In the genomic region with DNA sequence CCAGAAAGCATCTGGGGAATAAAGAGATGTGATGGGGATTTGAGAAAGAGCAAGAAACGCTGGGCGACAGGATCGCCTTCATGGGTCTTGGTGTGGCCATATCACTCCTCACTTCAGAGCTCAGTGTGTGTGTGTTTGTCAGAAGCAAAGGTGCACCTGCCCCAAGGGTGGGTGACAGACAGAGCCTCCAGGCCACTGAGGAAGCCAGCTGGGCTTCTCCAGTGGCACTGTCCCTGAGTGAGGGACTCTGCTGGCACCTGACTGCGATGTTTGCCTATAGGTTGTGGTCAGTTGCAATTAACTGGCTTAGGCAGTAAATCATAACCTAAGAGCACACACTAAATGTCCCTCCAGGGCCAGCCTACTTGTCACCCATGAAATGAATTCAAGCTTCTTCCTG, we compare ENCODE assay signal across 24 cellular contexts. TPM values are rescaled to one million over a fixed set of nuclear protein-coding genes. Genes with fewer than 3 reads are reported as not detected.
DNase-seq lines count a peak whose midpoint lies in the region; ATAC-seq, FAIRE-seq and TF ChIP-seq lines count a peak whose summit lies in the region.
"Had no signal": no experiment of that assay in that cellular context is flagged by ENCODE, and none has a peak within 500 bp of the region (broad histone marks: within the 10 kb centered on the region; RNA-seq: fewer than 3 reads in every experiment).

No MANE protein-coding gene starts in this region.

- TF ChIP-seq CTCF in bronchial epithelial cell (IDR thresholded peaks at IDR 0.05; ENCODE audit: insufficient read depth, low read length, severe bottlenecking) (no peak), osteocyte (IDR thresholded peaks at IDR 0.05) (no peak), GM13977 (IDR thresholded peaks at IDR 0.05; ENCODE audit: extremely low read depth, insufficient read depth, missing control alignments) (no peak)

- no peaks in the 10 kb centered on the region for H3K27me3 ChIP-seq in bronchial epithelial cell (ENCODE audit: control insufficient read depth, insufficient read depth, low read length)
- H3K27me3 ChIP-seq: BLaER1 treated with 17β-estradiol and CSF1 and Interleukin-3, amounts not matched to agents 10 nM and 100 nM had no signal

- DNase-seq in activated CD4-positive, alpha-beta T cell treated with anti-CD3 and anti-CD28 coated beads, Interleukin-2, amount 10 ng/mL, durations not matched to agents 24 days and 14 days, result peak; percentile 29
- DNase-seq in activated CD4-positive, alpha-beta T cell treated with anti-CD3 and anti-CD28 coated beads, Interleukin-2, amount 50 U/mL, for 48 hours, result no peak
- DNase-seq in bronchial epithelial cell (ENCODE audit: low read depth), result no peak
- DNase-seq in islet precursor cell, result peak; percentile 15
- peak; percentile 19 for DNase-seq in osteocyte (ENCODE audit: extremely low spot score, unreplicated experiment)
- no peak for DNase-seq in GM13977 (ENCODE audit: low spot score)
- no peak for DNase-seq in DMS114 treated with DMSO at 0.1 percent for 48 hours (lab: John Stamatoyannopoulos, UW; ENCODE audit: unreplicated experiment)
- DNase-seq: Calu3; CD8-positive, alpha-beta T cell; DMS 273 treated with DMSO at 0.1 percent for 48 hours; DMS79; GDM1; GOT3; H7; HFFc6 had no signal

- H3K36me3 ChIP-seq in bronchial epithelial cell (ENCODE audit: control insufficient read depth, insufficient read depth, low read length), result no peaks in the 10 kb centered on the region
- H3K36me3 ChIP-seq: BLaER1 treated with 17β-estradiol and CSF1 and Interleukin-3, amounts not matched to agents 10 nM and 100 nM had no signal

- no peaks in the 10 kb centered on the region for H3K27me3 Mint-ChIP-seq in activated CD4-positive, alpha-beta T cell treated with anti-CD3 and anti-CD28 coated beads, Interleukin-2, amount 10 ng/mL, durations not matched to agents 24 days and 14 days
- peaks cover 19% of the 10 kb centered on the region for H3K27me3 Mint-ChIP-seq in osteocyte (ENCODE audit: unreplicated experiment)

- no peaks in the 10 kb centered on the region for H3K9me3 Mint-ChIP-seq in activated CD4-positive, alpha-beta T cell treated with anti-CD3 and anti-CD28 coated beads, Interleukin-2, amount 10 ng/mL, durations not matched to agents 24 days and 14 days
- H3K9me3 Mint-ChIP-seq in osteocyte (ENCODE audit: unreplicated experiment), result no peaks in the 10 kb centered on the region
- H3K9me3 Mint-ChIP-seq: CD8-positive, alpha-beta T cell; HFFc6; IgD-negative memory B cell had no signal

- FAIRE-seq in bronchial epithelial cell (lab: Jason Lieb, UNC), result peak; percentile 90
- FAIRE-seq: GM12892, HepG2 had no signal

- no peak overlapping the region for H3K4me3 Mint-ChIP-seq in activated CD4-positive, alpha-beta T cell treated with anti-CD3 and anti-CD28 coated beads, Interleukin-2, amount 10 ng/mL, durations not matched to agents 24 days and 14 days
- H3K4me3 Mint-ChIP-seq in osteocyte (ENCODE audit: unreplicated experiment), result no peak overlapping the region
- H3K4me3 Mint-ChIP-seq: B cell; CD8-positive, alpha-beta T cell; HFFc6; IgD-negative memory B cell had no signal

- H3K36me3 Mint-ChIP-seq in activated CD4-positive, alpha-beta T cell treated with anti-CD3 and anti-CD28 coated beads, Interleukin-2, amount 10 ng/mL, durations not matched to agents 24 days and 14 days (ENCODE audit: low read depth), result no peaks in the 10 kb centered on the region
- H3K36me3 Mint-ChIP-seq in osteocyte (ENCODE audit: unreplicated experiment), result no peaks in the 10 kb centered on the region
- H3K36me3 Mint-ChIP-seq: CD8-positive, alpha-beta T cell; IgD-negative memory B cell had no signal

- H3K4me1 Mint-ChIP-seq in activated CD4-positive, alpha-beta T cell treated with anti-CD3 and anti-CD28 coated beads, Interleukin-2, amount 10 ng/mL, durations not matched to agents 24 days and 14 days, result no peaks in the 10 kb centered on the region
- no peaks in the 10 kb centered on the region for H3K4me1 Mint-ChIP-seq in osteocyte (ENCODE audit: unreplicated experiment)
- H3K4me1 Mint-ChIP-seq: B cell, IgD-negative memory B cell had no signal

- no peak overlapping the region for H3K27ac Mint-ChIP-seq in activated CD4-positive, alpha-beta T cell treated with anti-CD3 and anti-CD28 coated beads, Interleukin-2, amount 10 ng/mL, durations not matched to agents 24 days and 14 days
- no peak overlapping the region for H3K27ac Mint-ChIP-seq in osteocyte (ENCODE audit: unreplicated experiment)
- H3K27ac Mint-ChIP-seq: B cell; CD8-positive, alpha-beta T cell; HFFc6; IgD-negative memory B cell had no signal

- intact Hi-C loops in activated CD4-positive, alpha-beta T cell treated with anti-CD3 and anti-CD28 coated beads, Interleukin-2, amount 10 ng/mL, durations not matched to agents 24 days and 14 days (cut with micrococcal nuclease), result no loop called here

- no peak overlapping the region for H3K4me3 ChIP-seq in bronchial epithelial cell (ENCODE audit: low read depth, low read length)
- H3K4me3 ChIP-seq: BLaER1 treated with 17β-estradiol and CSF1 and Interleukin-3, amounts not matched to agents 10 nM and 100 nM had no signal

- in situ Hi-C loops in GM13977 (cut with MboI; ENCODE audit: low pct_unique_long_range_greater_than_20kb, low sequenced_read_pairs, unreplicated experiment), result no loop called here

- ATAC-seq in GM19035 (IDR thresholded peaks at IDR 0.05; ENCODE audit: unreplicated experiment), result no peak
- ATAC-seq: CD8-positive, alpha-beta T cell; HCT116; HepG2 had no signal

RNA-seq across cellular contexts. Expression of gene GNAL, which starts 23.5 kb away (rescaled TPM):
- total RNA-seq in activated CD4-positive, alpha-beta T cell treated with anti-CD3 and anti-CD28 coated beads, Interleukin-2, amount 10 ng/mL, durations not matched to agents 24 days and 14 days, result 0.36 and 0.40 TPM in 2 replicates
- total RNA-seq in bronchial epithelial cell (8.8 and 10.8 TPM in 2 replicates), osteocyte (1.2 and 1.3 TPM in 2 replicates)

RNA-seq across cellular contexts. Expression of gene SLC35G4, which starts 56.2 kb away (rescaled TPM):
- total RNA-seq in activated CD4-positive, alpha-beta T cell treated with anti-CD3 and anti-CD28 coated beads, Interleukin-2, amount 10 ng/mL, durations not matched to agents 24 days and 14 days, result not detected in 2 replicates
- total RNA-seq in bronchial epithelial cell (not detected in 2 replicates), osteocyte (not detected in 2 replicates)
- total RNA-seq: A172; B cell; Calu3; CD8-positive, alpha-beta T cell; Daoy; H7; HepG2; HFFc6 had no signal

Comparison
In these comparisons a context has a peak if more than half of its experiments do, and no peak if none do; other contexts are left out.
1. DNase-seq: peak in activated CD4-positive, alpha-beta T cell treated with anti-CD3 and anti-CD28 coated beads, Interleukin-2, amount 10 ng/mL, durations not matched to agents 24 days and 14 days (single experiment), islet precursor cell (single experiment) and osteocyte (single experiment); none in activated CD4-positive, alpha-beta T cell treated with anti-CD3 and anti-CD28 coated beads, Interleukin-2, amount 50 U/mL, for 48 hours (0 of 2), bronchial epithelial cell (single experiment), GM13977 (single experiment) and DMS114 treated with DMSO at 0.1 percent for 48 hours (single experiment).